Comparison of ENCODE assay signal across 9 cellular contexts in the genomic region with DNA sequence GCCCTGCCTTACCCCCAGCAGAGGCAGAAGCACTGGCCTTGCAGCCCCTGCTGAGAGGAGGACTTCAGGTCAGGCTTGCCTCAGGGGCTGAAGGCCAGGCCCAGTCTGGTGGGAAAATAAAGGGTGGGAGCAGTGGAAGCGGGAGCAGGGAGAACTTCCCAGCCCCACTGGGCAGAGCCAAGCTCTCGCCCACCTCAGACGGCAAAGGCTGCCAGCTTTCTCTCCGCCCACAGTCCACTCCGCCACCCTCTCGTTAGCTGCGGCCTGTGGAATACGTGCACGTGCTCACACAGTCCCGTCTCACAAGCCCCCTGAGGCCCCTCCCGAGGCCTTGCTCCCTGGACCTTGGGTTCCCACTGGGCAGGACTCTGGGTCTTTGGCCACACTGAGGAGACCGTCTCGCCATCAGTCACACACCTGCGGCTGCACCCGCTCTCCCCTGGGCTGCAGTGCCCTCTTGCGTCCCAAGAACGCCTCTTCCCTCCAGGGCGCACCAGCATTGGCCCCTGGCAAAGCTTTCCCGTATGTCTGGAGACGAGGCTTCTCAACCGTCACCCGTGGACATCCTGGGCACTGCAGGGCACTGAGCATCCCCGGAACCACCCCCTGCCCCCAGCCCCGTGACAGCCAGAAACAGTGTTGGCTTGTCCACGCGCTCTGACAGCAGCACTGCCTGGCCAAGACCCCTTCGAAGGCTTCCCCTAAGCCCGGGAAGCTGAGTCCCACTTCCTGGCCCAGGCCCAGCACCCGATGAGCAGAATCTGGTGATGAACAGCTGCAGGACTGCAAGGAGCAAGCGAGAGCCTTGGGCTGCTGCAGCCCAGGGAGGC. TPM values are rescaled to one million over a fixed set of nuclear protein-coding genes. Genes with fewer than 3 reads are reported as not detected.
DNase-seq lines count a peak whose midpoint lies in the region; ATAC-seq and TF ChIP-seq lines count a peak whose summit lies in the region.
"Had no signal": no experiment of that assay in that cellular context is flagged by ENCODE, and none has a peak within 500 bp of the region (broad histone marks: within the 10 kb centered on the region; RNA-seq: fewer than 3 reads in every experiment).

No MANE protein-coding gene starts in this region.

- TF ChIP-seq POLR2A in HCT116 (IDR thresholded peaks at IDR 0.05; ENCODE audit: borderline replicate concordance, extremely low read depth, insufficient read depth, insufficient read length) = no peak

- H3K9me3 Mint-ChIP-seq in CD8-positive, alpha-beta memory T cell = no peaks in the 10 kb centered on the region
- no peaks in the 10 kb centered on the region for H3K9me3 Mint-ChIP-seq in central memory CD8-positive, alpha-beta T cell
- H3K9me3 Mint-ChIP-seq: IgD-negative memory B cell had no signal

- H3K9ac ChIP-seq in HCT116 (ENCODE audit: low read length) = no peak overlapping the region

- TF ChIP-seq RAD21 in HCT116 (IDR thresholded peaks at IDR 0.05; ENCODE audit: low read depth) = peak; percentile 93

- H3K36me3 Mint-ChIP-seq in CD8-positive, alpha-beta memory T cell = peaks cover 0 to 7% (median under 1%) of the 10 kb centered on the region in 3 donors
- H3K36me3 Mint-ChIP-seq in central memory CD8-positive, alpha-beta T cell (ENCODE audit: insufficient read depth) = peaks cover 4% of the 10 kb centered on the region
- H3K36me3 Mint-ChIP-seq: IgD-negative memory B cell had no signal

- RAD21 ChIA-PET in HCT116 (lab: Charles Lee; ENCODE audit: low non-redundant PET in 1 of 2, low total read pairs in 2 of 2, uncharacterized antibody in 2 of 2, unreplicated experiment in 2 of 2) = interaction anchor here (0.8 to 1.5 kb wide), 3 partner anchors 9 to 255 kb away, joined by 3 to 6 read pairs (median 4); a partner anchor contains a TSS

- BruUV-seq in HCT116 (replicated peaks; lab: Mats Ljungman, UMichigan) = no TSS peak

- no peaks in the 10 kb centered on the region for H3K36me3 ChIP-seq in CD8-positive, alpha-beta memory T cell (ENCODE audit: insufficient read depth, low read length)
- H3K36me3 ChIP-seq in HCT116 (ENCODE audit: control insufficient read depth in 1 of 2, insufficient read depth in 2 of 2, low read length in 2 of 2) = no peaks in the 10 kb centered on the region

- H3K27ac Mint-ChIP-seq in CD8-positive, alpha-beta memory T cell = peak overlapping the region in 5 of 8 donors; percentile 36 to 83 (median 74)
- no peak overlapping the region for H3K27ac Mint-ChIP-seq in central memory CD8-positive, alpha-beta T cell (ENCODE audit: low read depth)

- peaks cover 4% of the 10 kb centered on the region for H3K4me1 ChIP-seq in CD8-positive, alpha-beta memory T cell (ENCODE audit: insufficient read depth, low read length)
- H3K4me1 ChIP-seq in HCT116 (ENCODE audit: control insufficient read depth in 1 of 2, insufficient read depth in 2 of 2, low read length in 2 of 2) = no peaks in the 10 kb centered on the region

- intact Hi-C loops in HCT116 (cut with micrococcal nuclease) (loop anchor here (1.0 kb wide), 1 partner anchor 255 kb away; no protein-coding TSS in a partner anchor), left colon (cut with DNase I, micrococcal nuclease) (no loop called here)

- H3K27ac ChIP-seq in CD8-positive, alpha-beta memory T cell (ENCODE audit: low read depth, low read length) = no peak overlapping the region
- peak overlapping the region; percentile 22; the same call in 1 of the 2 replicates for H3K27ac ChIP-seq in HCT116 (ENCODE audit: low read depth, low read length)

- H3K4me1 Mint-ChIP-seq in CD8-positive, alpha-beta memory T cell = peaks cover 6% of the 10 kb centered on the region in 3 donors
- peaks cover 6% of the 10 kb centered on the region for H3K4me1 Mint-ChIP-seq in central memory CD8-positive, alpha-beta T cell

- no peak overlapping the region for H2AFZ ChIP-seq in HCT116 (ENCODE audit: low read depth, low read length, poor library complexity, severe bottlenecking)

- no peaks in the 10 kb centered on the region for H3K27me3 ChIP-seq in CD8-positive, alpha-beta memory T cell (ENCODE audit: insufficient read depth, low read length, poor library complexity, severe bottlenecking)
- no peaks in the 10 kb centered on the region for H3K27me3 ChIP-seq in HCT116 (ENCODE audit: insufficient read depth, low read length)

- H3K27me3 Mint-ChIP-seq in CD8-positive, alpha-beta memory T cell = peaks cover 1 to 3% of the 10 kb centered on the region in 2 donors
- no peaks in the 10 kb centered on the region for H3K27me3 Mint-ChIP-seq in central memory CD8-positive, alpha-beta T cell

- DNase-seq in CD8-positive, alpha-beta memory T cell = peak; percentile 43 to 81 (median 62)
- peak; percentile 43 for DNase-seq in HCT116 (ENCODE audit: low read depth, low spot score)
- peak; percentile 44 for DNase-seq in NCI-H226
- DNase-seq in activated CD4-positive, CD25-positive, alpha-beta regulatory T cell treated with anti-CD3 and anti-CD28 coated beads, Interleukin-2, amount 50 U/mL, for 72 hours = peak; percentile 74
- peak; percentile 55 to 60 for DNase-seq in central memory CD8-positive, alpha-beta T cell (ENCODE audit: low spot score in 2 of 2)
- DNase-seq in left colon = peak; percentile 72 to 85
- DNase-seq in stimulated activated CD4-positive, alpha-beta T cell treated with anti-CD3 and anti-CD28 coated beads, Interleukin-4, amount 100 ng/mL, for 24 hours = peak; percentile 77

- H4K20me1 ChIP-seq in HCT116 (ENCODE audit: insufficient read depth) = no peaks in the 10 kb centered on the region

- no peak overlapping the region for H3K4me3 ChIP-seq in CD8-positive, alpha-beta memory T cell (ENCODE audit: low read length)
- no peak overlapping the region for H3K4me3 ChIP-seq in HCT116 (replicated peaks in 1 of 2; ENCODE audit: low read depth in 1 of 2, low read length in 2 of 2)

- H3K79me2 ChIP-seq in HCT116 (ENCODE audit: insufficient read depth, low read length) = no peaks in the 10 kb centered on the region

- H3K9me3 ChIP-seq in CD8-positive, alpha-beta memory T cell (ENCODE audit: low read length) = no peaks in the 10 kb centered on the region
- H3K9me3 ChIP-seq in HCT116 (ENCODE audit: control insufficient read depth in 1 of 2, insufficient read depth in 1 of 2, low read depth in 1 of 2, low read length in 2 of 2) = no peaks in the 10 kb centered on the region

- peak; percentile 64 to 73 (median 64); a peak in 5 of 6 replicates for TF ChIP-seq CTCF in HCT116 (IDR thresholded peaks at IDR 0.05 in 2 of 3, conservative IDR thresholded peaks at IDR 0.05 in 1 of 3; ENCODE audit: borderline replicate concordance in 1 of 3, insufficient read depth in 1 of 3, low read depth in 2 of 3, low read length in 2 of 3)

- POLR2A ChIA-PET in CD8-positive, alpha-beta memory T cell (lab: Charles Lee) = interaction anchor here (1.5 kb wide), 1 partner anchor 255 kb away, joined by 3 read pairs; no protein-coding TSS in a partner anchor
- POLR2A ChIA-PET in HCT116 (lab: Charles Lee) = no interaction called here

- CTCF ChIA-PET in CD8-positive, alpha-beta memory T cell (lab: Charles Lee) = interaction anchor here (0.7 to 5.0 kb wide), 24 partner anchors 8 to 306 kb away, joined by 3 to 39 read pairs (median 3); a partner anchor contains a TSS
- CTCF ChIA-PET in HCT116 (lab: Charles Lee) = interaction anchor here (0.8 to 2.2 kb wide), 5 partner anchors 8 to 296 kb away, joined by 3 to 21 read pairs (median 10); a partner anchor contains a TSS

- peak overlapping the region; percentile 56 for H3K4me2 ChIP-seq in HCT116 (ENCODE audit: low read length)

- peak; percentile 94 for ATAC-seq in HCT116
- peak; percentile 89 for ATAC-seq in central memory CD8-positive, alpha-beta T cell (replicated peaks; ENCODE audit: extremely low read depth, poor library complexity, severe bottlenecking)
- peak; percentile 93 for ATAC-seq in left colon
- ATAC-seq in HG03439 (IDR thresholded peaks at IDR 0.05; ENCODE audit: unreplicated experiment) = no peak

- no peaks in the 10 kb centered on the region for H3K9me2 ChIP-seq in HCT116 (ENCODE audit: insufficient read depth)

- peak overlapping the region in 4 of 7 donors; percentile 25 to 66 (median 44) for H3K4me3 Mint-ChIP-seq in CD8-positive, alpha-beta memory T cell
- no peak overlapping the region for H3K4me3 Mint-ChIP-seq in central memory CD8-positive, alpha-beta T cell

TF ChIP-seq in HCT116, 20 proteins besides CTCF, POLR2A, EP300 and RAD21 (continues in another document):
- TF ChIP-seq SRF (IDR thresholded peaks at IDR 0.05; ENCODE audit: low read depth) (no peak), CBX3 (IDR thresholded peaks at IDR 0.05; ENCODE audit: low read depth) (no peak), ELF1 (IDR thresholded peaks at IDR 0.05; ENCODE audit: borderline replicate concordance, low read depth) (no peak), ZNF274 (IDR thresholded peaks at IDR 0.05; ENCODE audit: low read depth, low read length) (no peak), YY1 (IDR thresholded peaks at IDR 0.05; ENCODE audit: extremely low read depth, insufficient replicate concordance, low read depth, low read length) (no peak), JUND (IDR thresholded peaks at IDR 0.05) (no peak)
- TF ChIP-seq, protein P1, sequence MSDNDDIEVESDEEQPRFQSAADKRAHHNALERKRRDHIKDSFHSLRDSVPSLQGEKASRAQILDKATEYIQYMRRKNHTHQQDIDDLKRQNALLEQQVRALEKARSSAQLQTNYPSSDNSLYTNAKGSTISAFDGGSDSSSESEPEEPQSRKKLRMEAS (IDR thresholded peaks at IDR 0.05) = no peak

RNA-seq across cellular contexts. Expression of a gene that starts 8.3 kb away (rescaled TPM):
- total RNA-seq in CD8-positive, alpha-beta memory T cell = 10 to 100 TPM; 90.2 to 98.0 TPM
- polyA plus RNA-seq in CD8-positive, alpha-beta memory T cell = 67.8 TPM
- total RNA-seq in HCT116 (2021; ENCODE audit: unreplicated experiment) (61.4 TPM), left colon (10 to 100 TPM; 47.7 to 48.2 TPM)
- polyA plus RNA-seq in HCT116 (2012) = 68.8 and 76.4 TPM in 2 replicates

RNA-seq across cellular contexts. Expression of a gene that starts 9.6 kb away (rescaled TPM):
- total RNA-seq in CD8-positive, alpha-beta memory T cell = 10 to 100 TPM; 24.7 to 26.3 TPM
- 6.9 TPM for polyA plus RNA-seq in CD8-positive, alpha-beta memory T cell
- total RNA-seq in HCT116 (2021; ENCODE audit: unreplicated experiment) = 20.2 TPM
- polyA plus RNA-seq in HCT116 (2012) = 17.4 and 20.0 TPM in 2 replicates
- 10 to 100 TPM; 32.8 to 38.4 TPM for total RNA-seq in left colon

RNA-seq across cellular contexts. Expression of a gene that starts 19.7 kb away (rescaled TPM):
- total RNA-seq in CD8-positive, alpha-beta memory T cell = 10 to 100 TPM; 36.1 to 36.2 TPM
- 23.1 TPM for polyA plus RNA-seq in CD8-positive, alpha-beta memory T cell
- total RNA-seq in HCT116 (2021; ENCODE audit: unreplicated experiment) (35.4 TPM), left colon (100 to 1,000 TPM; 116 to 130 TPM)
- polyA plus RNA-seq in HCT116 (2012) = 37.4 and 48.1 TPM in 2 replicates

RNA-seq across cellular contexts. Expression of a gene that starts 34.9 kb away (rescaled TPM):
- 10 to 100 TPM; 14.1 to 15.4 TPM for total RNA-seq in CD8-positive, alpha-beta memory T cell
- polyA plus RNA-seq in CD8-positive, alpha-beta memory T cell = 49.9 TPM
- 68.2 TPM for total RNA-seq in HCT116 (2021; ENCODE audit: unreplicated experiment)
- 84.8 and 86.0 TPM in 2 replicates for polyA plus RNA-seq in HCT116 (2012)
- total RNA-seq in left colon = 10 to 100 TPM; 38.4 to 39.1 TPM

RNA-seq across cellular contexts. Expression of a gene that starts 39.6 kb away (rescaled TPM):
- 1 to 10 TPM; 6.8 to 7.9 TPM for total RNA-seq in CD8-positive, alpha-beta memory T cell
- 3.9 TPM for polyA plus RNA-seq in CD8-positive, alpha-beta memory T cell
- total RNA-seq in HCT116 (2021; ENCODE audit: unreplicated experiment) (17.1 TPM), left colon (10 to 100 TPM; 60.6 to 61.8 TPM)
- 13.6 and 15.8 TPM in 2 replicates for polyA plus RNA-seq in HCT116 (2012)
